17 cellular contexts compared by ENCODE assay signal in the genomic region with DNA sequence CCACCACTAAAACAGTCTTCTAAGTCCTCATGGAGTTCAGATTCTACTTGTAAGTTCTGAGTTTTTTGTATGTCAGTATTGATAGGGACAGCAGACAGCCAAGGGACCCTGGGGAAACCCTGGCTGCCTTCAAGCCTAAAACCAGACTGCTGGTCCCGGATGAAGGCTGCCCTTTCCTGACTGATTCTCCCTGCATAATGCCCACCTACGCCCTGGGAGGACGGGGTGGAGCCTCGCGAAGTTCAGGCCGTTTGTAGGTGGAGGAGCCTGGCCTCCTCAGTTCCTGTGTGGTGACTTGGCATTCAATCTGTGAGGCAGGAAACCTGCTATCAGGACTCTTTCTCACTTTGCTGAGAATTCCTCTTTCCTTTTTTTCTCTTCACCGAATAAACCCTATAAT.
DNase-seq lines count a peak whose midpoint lies in the region; ATAC-seq and TF ChIP-seq lines count a peak whose summit lies in the region.
"Had no signal": no experiment of that assay in that cellular context is flagged by ENCODE, and none has a peak within 500 bp of the region (broad histone marks: within the 10 kb centered on the region; RNA-seq: fewer than 3 reads in every experiment).

No MANE protein-coding gene starts in this region.

- H3K4me3 ChIP-seq in H7 (ENCODE audit: insufficient read depth, low read depth, low read length): no peak overlapping the region
- no peak overlapping the region for H3K4me3 ChIP-seq in osteoblast (ENCODE audit: insufficient read depth, low read length)
- H3K4me3 ChIP-seq: suprapubic skin had no signal

- DNase-seq in NCI-H1417 (lab: John Stamatoyannopoulos, UW): peak in 2 of 3 experiments; percentile 23 to 58
- DNase-seq in NCI-H1417 treated with DMSO at 0.1 percent for 48 hours (lab: John Stamatoyannopoulos, UW): no peak
- DNase-seq in H7: peak; percentile 14
- peak; percentile 56 for DNase-seq in NCI-H774 (lab: John Stamatoyannopoulos, UW)
- peak; percentile 60 for DNase-seq in islet precursor cell
- DNase-seq in MV-4-11 (lab: John Stamatoyannopoulos, UW): no peak
- no peak for DNase-seq in osteoblast (ENCODE audit: insufficient read length, low spot score, missing footprints)
- DNase-seq: activated gamma-delta T cell treated with Interleukin-2 at 50 U/mL for 16 hours; CD4-positive, CD25-positive, alpha-beta regulatory T cell; GDM1; hippocampal formation; NCI-H2107; OCI-M1 had no signal

- no peak overlapping the region for H3K27ac ChIP-seq in osteoblast (ENCODE audit: low read depth, low read length)
- H3K27ac ChIP-seq: 22Rv1, suprapubic skin had no signal

- H3K9me3 ChIP-seq in osteoblast (ENCODE audit: low read depth, low read length): no peaks in the 10 kb centered on the region
- H3K9me3 ChIP-seq: suprapubic skin had no signal

- no peaks in the 10 kb centered on the region for H3K36me3 ChIP-seq in H7 (replicated peaks; ENCODE audit: control insufficient read depth, insufficient read depth, low read length)
- no peaks in the 10 kb centered on the region for H3K36me3 ChIP-seq in osteoblast (ENCODE audit: insufficient read depth, low read length)
- H3K36me3 ChIP-seq: suprapubic skin had no signal

- H3K4me1 ChIP-seq in osteoblast (ENCODE audit: insufficient read depth, low read length): no peaks in the 10 kb centered on the region
- H3K4me1 ChIP-seq: suprapubic skin had no signal

- H3K27me3 ChIP-seq in H7 (ENCODE audit: control insufficient read depth, insufficient read depth, low read length) (no peaks in the 10 kb centered on the region), osteoblast (ENCODE audit: insufficient read depth, low read length) (no peaks in the 10 kb centered on the region)
- H3K27me3 ChIP-seq: suprapubic skin had no signal

- no peaks in the 10 kb centered on the region for H4K20me1 ChIP-seq in osteoblast (ENCODE audit: insufficient read depth, low read length)

- ATAC-seq in GM18907 (IDR thresholded peaks at IDR 0.05; ENCODE audit: unreplicated experiment): no peak
- ATAC-seq: SK-N-SH treated with all-trans-retinoic acid at 6 μM for 48 hours had no signal

- H2AFZ ChIP-seq in osteoblast (ENCODE audit: low read length): no peak overlapping the region

- no peaks in the 10 kb centered on the region for H3K79me2 ChIP-seq in osteoblast (ENCODE audit: insufficient read depth, low read length)

- no peak overlapping the region for H3K4me2 ChIP-seq in osteoblast (ENCODE audit: insufficient read depth, low read length)

- no peak for TF ChIP-seq CTCF in osteoblast (IDR thresholded peaks at IDR 0.05; ENCODE audit: extremely low read depth, low read depth, low read length)

Comparison
In these comparisons a context has a peak if more than half of its experiments do, and no peak if none do; other contexts are left out.
1. DNase-seq: peak in NCI-H1417 (2 of 3), H7 (single experiment), NCI-H774 (single experiment) and islet precursor cell (single experiment); none in NCI-H1417 treated with DMSO at 0.1 percent for 48 hours (single experiment), MV-4-11 (single experiment) and osteoblast (single experiment).